In genomic region chr12:119681953-119682352, GRCh38 we compare ENCODE assay signal across 9 cellular contexts. TPM values are rescaled to one million over a fixed set of nuclear protein-coding genes. Genes with fewer than 3 reads are reported as not detected.
A peak's percentile ranks its signal among the peaks of the same experiment; 100 is the strongest.
DNase-seq lines count a peak whose midpoint lies in the region; ATAC-seq and TF ChIP-seq lines count a peak whose summit lies in the region.
"Had no signal": no experiment of that assay in that cellular context is flagged by ENCODE, and none has a peak within 500 bp of the region (broad histone marks: within the 10 kb centered on the region; RNA-seq: fewer than 3 reads in every experiment).

No MANE protein-coding gene starts in this region.

- H3K4me1 Mint-ChIP-seq in T-helper 1 cell treated with Interleukin-12 subunit alpha and Interleukin-12 subunit beta and Interleukin-4 antibody, amounts not matched to agents 30 μg/mL and 1 μg/mL, for 36 hours (ENCODE audit: low read depth) = peaks cover 20% of the 10 kb centered on the region
- H3K4me1 Mint-ChIP-seq in activated naive CD8-positive, alpha-beta T cell (ENCODE audit: low read depth) = peaks cover 8% of the 10 kb centered on the region

- H3K4me1 ChIP-seq in spleen (peaks cover 0 to 57% (median 24%) of the 10 kb centered on the region in 6 donors), body of pancreas (peaks cover 28% of the 10 kb centered on the region)

- H3K36me3 ChIP-seq in spleen (peaks cover 5 to 59% (median 53%) of the 10 kb centered on the region in 6 donors), body of pancreas (replicated peaks in 1 of 2; ENCODE audit: insufficient read depth in 1 of 2, low read depth in 2 of 2) (peaks cover 17 to 30% of the 10 kb centered on the region in 2 donors)

- H3K4me3 Mint-ChIP-seq in T-helper 1 cell treated with Interleukin-12 subunit alpha and Interleukin-12 subunit beta and Interleukin-4 antibody, amounts not matched to agents 30 μg/mL and 1 μg/mL, for 36 hours = no peak overlapping the region
- H3K4me3 Mint-ChIP-seq in activated naive CD8-positive, alpha-beta T cell = no peak overlapping the region

- no peak for TF ChIP-seq POLR2A in spleen (IDR thresholded peaks at IDR 0.05)
- no peak for TF ChIP-seq POLR2A in body of pancreas (IDR thresholded peaks at IDR 0.05)

- peaks cover 36% of the 10 kb centered on the region for H3K36me3 Mint-ChIP-seq in T-helper 1 cell treated with Interleukin-12 subunit alpha and Interleukin-12 subunit beta and Interleukin-4 antibody, amounts not matched to agents 30 μg/mL and 1 μg/mL, for 36 hours (ENCODE audit: low read depth)
- no peaks in the 10 kb centered on the region for H3K36me3 Mint-ChIP-seq in activated naive CD8-positive, alpha-beta T cell

- intact Hi-C loops in spleen (cut with DNase I; ENCODE audit: low total_unique reads) = no loop called here
- intact Hi-C loops in body of pancreas (cut with DNase I) = no loop called here

- H3K9me3 ChIP-seq in spleen = no peaks in the 10 kb centered on the region
- no peaks in the 10 kb centered on the region for H3K9me3 ChIP-seq in body of pancreas

- no peaks in the 10 kb centered on the region for H3K9me3 Mint-ChIP-seq in T-helper 1 cell treated with Interleukin-12 subunit alpha and Interleukin-12 subunit beta and Interleukin-4 antibody, amounts not matched to agents 30 μg/mL and 1 μg/mL, for 36 hours
- no peaks in the 10 kb centered on the region for H3K9me3 Mint-ChIP-seq in activated naive CD8-positive, alpha-beta T cell (ENCODE audit: low read depth)

- H3K27ac ChIP-seq in spleen = peak overlapping the region; percentile 14 to 81 (median 74)
- H3K27ac ChIP-seq in body of pancreas = peak overlapping the region in 1 of 4 donors; percentile 63

- DNase-seq in T-helper 1 cell (no peak), spleen (no peak), body of pancreas (no peak), retina (no peak)
- DNase-seq: NCI-H1092 had no signal

- ATAC-seq in HG02763 (IDR thresholded peaks at IDR 0.05; ENCODE audit: unreplicated experiment) (peak; percentile 61), body of pancreas (no peak), GM19035 (IDR thresholded peaks at IDR 0.05; ENCODE audit: unreplicated experiment) (no peak)

- TF ChIP-seq CTCF in spleen (IDR thresholded peaks at IDR 0.05 in 8 of 11, conservative IDR thresholded peaks at IDR 0.05 in 3 of 11) = no peak
- no peak for TF ChIP-seq CTCF in body of pancreas (IDR thresholded peaks at IDR 0.05)

- H3K27ac Mint-ChIP-seq in T-helper 1 cell treated with Interleukin-12 subunit alpha and Interleukin-12 subunit beta and Interleukin-4 antibody, amounts not matched to agents 30 μg/mL and 1 μg/mL, for 36 hours = peak overlapping the region; percentile 70
- peak overlapping the region; percentile 47 for H3K27ac Mint-ChIP-seq in activated naive CD8-positive, alpha-beta T cell

- H3K27me3 ChIP-seq in spleen (replicated peaks in 1 of 7) = no peaks in the 10 kb centered on the region
- no peaks in the 10 kb centered on the region for H3K27me3 ChIP-seq in body of pancreas

- 68 to 79% (median 78%) methylated on average over 5 of the region's 5 CpGs for WGBS in spleen, 5 donors
- WGBS in body of pancreas, 2 donors = 90 to 92% methylated on average over 5 of the region's 5 CpGs

- H3K4me3 ChIP-seq in spleen (no peak overlapping the region), body of pancreas (no peak overlapping the region)

- H3K27me3 Mint-ChIP-seq in T-helper 1 cell treated with Interleukin-12 subunit alpha and Interleukin-12 subunit beta and Interleukin-4 antibody, amounts not matched to agents 30 μg/mL and 1 μg/mL, for 36 hours (ENCODE audit: low read depth) = no peaks in the 10 kb centered on the region
- H3K27me3 Mint-ChIP-seq in activated naive CD8-positive, alpha-beta T cell = no peaks in the 10 kb centered on the region

RNA-seq across cellular contexts. Expression of gene PRKAB1, which starts 14.0 kb away (rescaled TPM):
- total RNA-seq in spleen = 10 to 100 TPM; 40.7 to 69.2 (median 47.4) TPM
- 10 to 100 TPM; 28.3 to 42.1 (median 39.4) TPM for polyA plus RNA-seq in spleen
- total RNA-seq in body of pancreas = 10 to 100 TPM; 13.5 to 20.5 TPM
